ENCODE assay signal across 7 cellular contexts in the genomic region with DNA sequence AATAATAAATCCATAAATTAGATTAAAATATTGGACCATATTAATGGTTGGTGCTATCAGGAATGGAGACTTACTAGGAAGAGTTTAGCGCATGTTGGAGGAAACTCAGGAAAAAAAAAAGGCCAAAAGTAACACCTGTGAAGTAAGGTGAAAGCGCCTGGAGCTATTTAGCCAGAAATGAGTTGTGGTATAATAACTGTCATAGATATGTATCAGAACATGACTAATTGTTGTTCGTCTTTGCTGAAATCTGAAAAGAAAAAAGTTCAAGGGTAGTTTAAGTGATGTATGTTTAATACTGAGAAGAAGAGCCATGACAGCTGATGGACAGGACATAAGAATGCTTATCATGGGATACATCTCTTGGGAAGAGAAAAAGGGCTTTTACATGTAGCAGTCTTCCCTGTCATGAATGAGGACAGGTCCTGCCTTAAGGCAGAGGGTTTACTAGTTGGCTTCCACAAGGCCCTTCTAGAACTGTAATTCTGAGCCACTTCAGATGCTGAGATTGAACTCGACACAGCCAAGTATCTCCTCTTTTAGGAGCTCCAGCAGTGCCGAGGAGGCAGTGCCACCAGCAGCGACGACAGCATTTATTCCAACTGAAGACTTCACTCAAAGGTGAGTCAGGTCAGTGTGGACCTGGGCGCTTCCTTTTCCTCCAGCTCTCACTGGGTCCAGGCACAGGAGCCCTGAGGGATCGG. TPM values are rescaled to one million over a fixed set of nuclear protein-coding genes. Genes with fewer than 3 reads are reported as not detected.
DNase-seq lines count a peak whose midpoint lies in the region; ATAC-seq, FAIRE-seq and TF ChIP-seq lines count a peak whose summit lies in the region.

No MANE protein-coding gene starts in this region.

- H3K36me3 Mint-ChIP-seq in central memory CD8-positive, alpha-beta T cell (ENCODE audit: insufficient read depth): peaks cover 16% of the 10 kb centered on the region
- no peaks in the 10 kb centered on the region for H3K36me3 Mint-ChIP-seq in natural killer cell treated with Interleukin-12 subunit alpha and Interleukin-12 subunit beta and Interleukin-15 and Interleukin-18, amount 100 ng/mL, for 72 hours

- no peak for TF ChIP-seq CTCF in D721Med (IDR thresholded peaks at IDR 0.05; ENCODE audit: insufficient read depth, missing control alignments)

- ATAC-seq in GM18868 (IDR thresholded peaks at IDR 0.05; ENCODE audit: unreplicated experiment) (peak; percentile 0), HG03571 (IDR thresholded peaks at IDR 0.05; ENCODE audit: unreplicated experiment) (no peak)
- peak; percentile 7 for ATAC-seq in central memory CD8-positive, alpha-beta T cell (replicated peaks; ENCODE audit: extremely low read depth, poor library complexity, severe bottlenecking)
- ATAC-seq in natural killer cell treated with Interleukin-12 subunit alpha and Interleukin-12 subunit beta and Interleukin-15 and Interleukin-18, amount 100 ng/mL, for 72 hours: no peak

- peak overlapping the region; percentile 96 for H3K4me3 Mint-ChIP-seq in central memory CD8-positive, alpha-beta T cell
- H3K4me3 Mint-ChIP-seq in natural killer cell treated with Interleukin-12 subunit alpha and Interleukin-12 subunit beta and Interleukin-15 and Interleukin-18, amount 100 ng/mL, for 72 hours: peak overlapping the region; percentile 68

- no peaks in the 10 kb centered on the region for H3K27me3 Mint-ChIP-seq in central memory CD8-positive, alpha-beta T cell
- peaks cover 47 to 61% of the 10 kb centered on the region in 2 donors for H3K27me3 Mint-ChIP-seq in natural killer cell treated with Interleukin-12 subunit alpha and Interleukin-12 subunit beta and Interleukin-15 and Interleukin-18, amount 100 ng/mL, for 72 hours

- no peak for DNase-seq in HTR-8/SVneo (ENCODE audit: insufficient read length, low spot score)
- DNase-seq in central memory CD8-positive, alpha-beta T cell (ENCODE audit: low spot score in 2 of 2): no peak
- DNase-seq in natural killer cell treated with Interleukin-12 subunit alpha and Interleukin-12 subunit beta and Interleukin-15 and Interleukin-18, amount 100 ng/mL, for 72 hours (ENCODE audit: low spot score): no peak
- no peak for DNase-seq in putamen (ENCODE audit: low spot score)
- no peak for DNase-seq in D721Med (ENCODE audit: insufficient read length, low spot score)

- H3K4me1 Mint-ChIP-seq in central memory CD8-positive, alpha-beta T cell: peaks cover 42% of the 10 kb centered on the region
- H3K4me1 Mint-ChIP-seq in natural killer cell treated with Interleukin-12 subunit alpha and Interleukin-12 subunit beta and Interleukin-15 and Interleukin-18, amount 100 ng/mL, for 72 hours (ENCODE audit: low read depth in 2 of 2): peaks cover 11 to 31% of the 10 kb centered on the region in 2 donors

- H3K27ac Mint-ChIP-seq in central memory CD8-positive, alpha-beta T cell (ENCODE audit: low read depth): peak overlapping the region; percentile 44
- no peak overlapping the region for H3K27ac Mint-ChIP-seq in natural killer cell treated with Interleukin-12 subunit alpha and Interleukin-12 subunit beta and Interleukin-15 and Interleukin-18, amount 100 ng/mL, for 72 hours

- peak; percentile 13 for FAIRE-seq in HTR-8/SVneo (lab: Jason Lieb, UNC)
- FAIRE-seq in D721Med (lab: Jason Lieb, UNC): no peak

- no peaks in the 10 kb centered on the region for H3K9me3 Mint-ChIP-seq in central memory CD8-positive, alpha-beta T cell
- H3K9me3 Mint-ChIP-seq in natural killer cell treated with Interleukin-12 subunit alpha and Interleukin-12 subunit beta and Interleukin-15 and Interleukin-18, amount 100 ng/mL, for 72 hours: no peaks in the 10 kb centered on the region

RNA-seq across cellular contexts. Expression of a gene that starts 0.9 kb away (rescaled TPM):
- 10 to 100 TPM in 1 of 2 donors, 1 to 10 TPM in 1; 5.4 to 16.2 TPM for total RNA-seq in natural killer cell treated with Interleukin-12 subunit alpha and Interleukin-12 subunit beta and Interleukin-15 and Interleukin-18, amount 100 ng/mL, for 72 hours

Comparison
In these comparisons a context has a peak if more than half of its experiments do, and no peak if none do; other contexts are left out.
1. ATAC-seq: peak in GM18868 (single experiment) and central memory CD8-positive, alpha-beta T cell (single experiment); none in natural killer cell treated with Interleukin-12 subunit alpha and Interleukin-12 subunit beta and Interleukin-15 and Interleukin-18, amount 100 ng/mL, for 72 hours (0 of 2) and HG03571 (single experiment).